10 cellular contexts compared by ENCODE assay signal in the genomic region with DNA sequence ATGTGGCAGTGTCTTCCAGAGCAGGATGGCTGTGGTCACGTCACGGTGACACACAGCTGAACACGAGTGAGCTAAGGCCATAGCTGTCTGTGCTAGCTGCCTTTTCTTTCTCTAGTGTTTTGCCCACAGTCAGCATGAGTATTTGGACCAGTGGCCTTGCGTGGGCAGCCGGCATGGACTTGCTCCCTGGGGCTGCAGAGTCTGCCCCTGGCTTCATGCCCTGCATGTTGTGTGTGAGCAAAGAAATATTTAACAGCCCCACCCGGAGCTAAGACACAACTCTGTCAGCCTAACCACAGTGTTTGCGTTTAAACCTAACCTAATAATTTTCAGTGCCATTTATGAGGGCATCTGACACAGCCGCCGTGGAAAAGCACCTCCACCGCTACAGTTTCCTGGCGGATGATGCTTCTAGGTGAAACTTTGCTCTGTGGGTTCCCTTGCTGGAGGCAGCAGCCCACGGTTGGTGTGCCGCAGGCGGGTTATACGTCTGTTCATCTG. TPM values are rescaled to one million over a fixed set of nuclear protein-coding genes. Genes with fewer than 3 reads are reported as not detected.
A peak's percentile ranks its signal among the peaks of the same experiment; 100 is the strongest.
DNase-seq lines count a peak whose midpoint lies in the region; ATAC-seq and TF ChIP-seq lines count a peak whose summit lies in the region.
"Had no signal": no experiment of that assay in that cellular context is flagged by ENCODE, and none has a peak within 500 bp of the region (broad histone marks: within the 10 kb centered on the region; RNA-seq: fewer than 3 reads in every experiment).

No MANE protein-coding gene starts in this region.

- H3K9me3 ChIP-seq in GM23248 (ENCODE audit: low read depth) (no peaks in the 10 kb centered on the region), PC-3 (ENCODE audit: low read length) (no peaks in the 10 kb centered on the region), uterus (no peaks in the 10 kb centered on the region)
- H3K9me3 ChIP-seq in effector memory CD4-positive, alpha-beta T cell (ENCODE audit: control insufficient read depth, low read length) = no peaks in the 10 kb centered on the region

- H3K27me3 ChIP-seq in GM23248 (replicated peaks; ENCODE audit: insufficient read depth) = no peaks in the 10 kb centered on the region
- H3K27me3 ChIP-seq in effector memory CD4-positive, alpha-beta T cell (replicated peaks; ENCODE audit: control insufficient read depth, insufficient read depth, low read length, poor library complexity, severe bottlenecking) = no peaks in the 10 kb centered on the region
- no peaks in the 10 kb centered on the region for H3K27me3 ChIP-seq in PC-3 (ENCODE audit: low read length)
- no peaks in the 10 kb centered on the region for H3K27me3 ChIP-seq in uterus

- H3K4me1 Mint-ChIP-seq in activated CD8-positive, alpha-beta T cell treated with anti-CD3 and anti-CD28 coated beads, Interleukin-2, amount 10 ng/mL, durations not matched to agents 7 days and 5 days (ENCODE audit: low read depth) = peaks cover 55% of the 10 kb centered on the region

- 21 to 23% methylated on average over 15 of the region's 15 CpGs for WGBS in GM23248 (ENCODE audit: low coverage in 1 of 2, low lambda C conversion rate in 2 of 2, missing lambda C conversion rate in 2 of 2), 2 experiments

- no peaks in the 10 kb centered on the region for H3K36me3 ChIP-seq in GM23248 (ENCODE audit: low read depth)
- no peaks in the 10 kb centered on the region for H3K36me3 ChIP-seq in effector memory CD4-positive, alpha-beta T cell (ENCODE audit: control insufficient read depth, insufficient read depth, low read length)
- H3K36me3 ChIP-seq in PC-3 (ENCODE audit: low read depth, low read length) = no peaks in the 10 kb centered on the region
- H3K36me3 ChIP-seq in uterus = no peaks in the 10 kb centered on the region

- CTCF ChIA-PET in activated CD8-positive, alpha-beta T cell treated with anti-CD3 and anti-CD28 coated beads, Interleukin-2, amount 10 ng/mL, durations not matched to agents 7 days and 5 days (lab: Charles Lee) = interaction anchor here (1.0 to 2.8 kb wide), 5 partner anchors 9 to 51 kb away, joined by 3 to 9 read pairs (median 6); no protein-coding TSS in a partner anchor
- CTCF ChIA-PET in PC-3 (lab: Charles Lee) = no interaction called here

- H3F3A ChIP-seq in GM23248 (ENCODE audit: insufficient read depth) = peaks cover 11% of the 10 kb centered on the region
- no peaks in the 10 kb centered on the region for H3F3A ChIP-seq in PC-3 (ENCODE audit: low read length, unreplicated experiment)

- in situ Hi-C loops in GM23248 (cut with MboI) = no loop called here

- H3K4me3 ChIP-seq in GM23248 (peak overlapping the region; percentile 31; the same call in 1 of the 2 replicates), PC-3 (ENCODE audit: low read length) (no peak overlapping the region), uterus (no peak overlapping the region)
- H3K4me3 ChIP-seq in effector memory CD4-positive, alpha-beta T cell (ENCODE audit: insufficient read depth, low read depth, low read length, poor library complexity, severe bottlenecking) = no peak overlapping the region

- peak; percentile 86 for ATAC-seq in activated CD8-positive, alpha-beta T cell treated with anti-CD3 and anti-CD28 coated beads, Interleukin-2, amount 10 ng/mL, durations not matched to agents 7 days and 5 days
- no peak; the same call in 1 of the 2 replicates for ATAC-seq in PC-3

- H3K9ac ChIP-seq in GM23248 = peak overlapping the region; percentile 71
- no peak overlapping the region for H3K9ac ChIP-seq in PC-3 (ENCODE audit: low read length)

- H2AFZ ChIP-seq in GM23248 (peak overlapping the region; percentile 31), PC-3 (ENCODE audit: low read length) (no peak overlapping the region)

- no peaks in the 10 kb centered on the region for H3K27me3 Mint-ChIP-seq in activated CD8-positive, alpha-beta T cell treated with anti-CD3 and anti-CD28 coated beads, Interleukin-2, amount 10 ng/mL, durations not matched to agents 7 days and 5 days (ENCODE audit: low read depth)

- POLR2A ChIA-PET in activated CD8-positive, alpha-beta T cell treated with anti-CD3 and anti-CD28 coated beads, Interleukin-2, amount 10 ng/mL, durations not matched to agents 7 days and 5 days (lab: Charles Lee) = interaction anchor here (3.2 kb wide), 1 partner anchor 12 kb away, joined by 23 read pairs; no protein-coding TSS in a partner anchor
- POLR2A ChIA-PET in PC-3 (lab: Charles Lee; ENCODE audit: unreplicated experiment) = interaction anchor here (0.6 kb wide), 1 partner anchor 34 kb away, joined by 6 read pairs; no protein-coding TSS in a partner anchor

- BruUV-seq in PC-3 (replicated peaks; lab: Mats Ljungman, UMichigan) = no TSS peak

- H3K4me3 Mint-ChIP-seq in activated CD8-positive, alpha-beta T cell treated with anti-CD3 and anti-CD28 coated beads, Interleukin-2, amount 10 ng/mL, durations not matched to agents 7 days and 5 days = peak overlapping the region; percentile 46

- no peak for TF ChIP-seq CTCF in PC-3 (conservative IDR thresholded peaks at IDR 0.05; ENCODE audit: low read depth, low read length)
- no peak for TF ChIP-seq CTCF in uterus (IDR thresholded peaks at IDR 0.05)

- no peaks in the 10 kb centered on the region for H3K9me3 Mint-ChIP-seq in activated CD8-positive, alpha-beta T cell treated with anti-CD3 and anti-CD28 coated beads, Interleukin-2, amount 10 ng/mL, durations not matched to agents 7 days and 5 days (ENCODE audit: insufficient read depth)

- intact Hi-C loops in PC-3 (cut with micrococcal nuclease) (no loop called here), uterus (cut with DNase I; ENCODE audit: low total_unique reads) (no loop called here), posterior vena cava (cut with DNase I) (no loop called here)

- H4K20me1 ChIP-seq in GM23248 (ENCODE audit: insufficient read depth) (no peaks in the 10 kb centered on the region), PC-3 (ENCODE audit: low read length) (no peaks in the 10 kb centered on the region)

- H3K27ac ChIP-seq in GM23248 = peak overlapping the region; percentile 90
- no peak overlapping the region for H3K27ac ChIP-seq in effector memory CD4-positive, alpha-beta T cell (ENCODE audit: insufficient read depth, low read length, poor library complexity, severe bottlenecking)
- H3K27ac ChIP-seq in PC-3 (ENCODE audit: low read length) = no peak overlapping the region
- no peak overlapping the region for H3K27ac ChIP-seq in uterus

- H3K9me2 ChIP-seq in GM23248 (ENCODE audit: insufficient read depth) (no peaks in the 10 kb centered on the region), PC-3 (replicated peaks; ENCODE audit: low read length) (no peaks in the 10 kb centered on the region)

- H3K79me2 ChIP-seq in GM23248 (ENCODE audit: insufficient read depth) (peaks cover 69% of the 10 kb centered on the region), PC-3 (ENCODE audit: low read length) (no peaks in the 10 kb centered on the region)

- peaks cover 25% of the 10 kb centered on the region for H3K4me1 ChIP-seq in GM23248 (ENCODE audit: insufficient read depth)
- H3K4me1 ChIP-seq in effector memory CD4-positive, alpha-beta T cell (ENCODE audit: control insufficient read depth, insufficient read depth, low read length, poor library complexity, severe bottlenecking) = peaks cover 4% of the 10 kb centered on the region
- H3K4me1 ChIP-seq in PC-3 (ENCODE audit: insufficient read depth, low read length) = no peaks in the 10 kb centered on the region
- H3K4me1 ChIP-seq in uterus = peaks cover 0 to 4% of the 10 kb centered on the region in 2 donors

- peaks cover 45% of the 10 kb centered on the region for H3K36me3 Mint-ChIP-seq in activated CD8-positive, alpha-beta T cell treated with anti-CD3 and anti-CD28 coated beads, Interleukin-2, amount 10 ng/mL, durations not matched to agents 7 days and 5 days (ENCODE audit: low read depth)

- peak overlapping the region; percentile 81 for H3K27ac Mint-ChIP-seq in activated CD8-positive, alpha-beta T cell treated with anti-CD3 and anti-CD28 coated beads, Interleukin-2, amount 10 ng/mL, durations not matched to agents 7 days and 5 days

- peak overlapping the region; percentile 78 for H3K4me2 ChIP-seq in GM23248 (ENCODE audit: unreplicated experiment)
- no peak overlapping the region for H3K4me2 ChIP-seq in PC-3 (ENCODE audit: low read length)

- TF ChIP-seq POLR2A in uterus (IDR thresholded peaks at IDR 0.05) = no peak

- peak; percentile 96 for DNase-seq in GM23248
- peak; percentile 77 for DNase-seq in activated CD8-positive, alpha-beta T cell treated with anti-CD3 and anti-CD28 coated beads, Interleukin-2, amount 10 ng/mL, durations not matched to agents 7 days and 5 days
- DNase-seq in effector memory CD4-positive, alpha-beta T cell = peak in 2 of 3 donors; percentile 42 to 46
- peak; percentile 22 to 32 for DNase-seq in stimulated activated CD4-positive, alpha-beta T cell treated with anti-CD3 and anti-CD28 coated beads, Interleukin-4, amount 100 ng/mL, for 48 hours (ENCODE audit: low read depth in 2 of 2)
- DNase-seq in DMS53 (lab: John Stamatoyannopoulos, UW) = no peak
- no peak for DNase-seq in PC-3
- no peak for DNase-seq in uterus
- no peak for DNase-seq in posterior vena cava (ENCODE audit: low spot score)
- DNase-seq: NCI-H1436 had no signal

RNA-seq across cellular contexts. Expression of a gene that starts 14.6 kb away (rescaled TPM):
- total RNA-seq in GM23248 (2014; rRNA removed; shearing (Covaris generic)) = 9.0 and 10.6 TPM in 2 replicates
- polyA plus RNA-seq in GM23248 (2016; fragmentation: Nextera tagmentation; extraction: Ambion mirVana) = 33.7 and 36.8 TPM in 2 replicates
- 10 to 100 TPM; 47.9 to 49.0 TPM for total RNA-seq in activated CD8-positive, alpha-beta T cell treated with anti-CD3 and anti-CD28 coated beads, Interleukin-2, amount 10 ng/mL, durations not matched to agents 7 days and 5 days
- 12.2 and 12.9 TPM in 2 replicates for total RNA-seq in PC-3 (2014; rRNA removed)
- 10 to 100 TPM in 1 of 4 donors, 1 to 10 TPM in 3; 5.6 to 30.5 (median 8.3) TPM for total RNA-seq in uterus
- 10 to 100 TPM; 21.4 to 28.3 TPM for total RNA-seq in posterior vena cava

RNA-seq across cellular contexts. Expression of a gene that starts 58.2 kb away (rescaled TPM):
- total RNA-seq in GM23248 (2014; rRNA removed; shearing (Covaris generic)) = not detected in 2 replicates
- not detected in 2 replicates for polyA plus RNA-seq in GM23248 (2016; fragmentation: Nextera tagmentation; extraction: Ambion mirVana)
- not detected for total RNA-seq in activated CD8-positive, alpha-beta T cell treated with anti-CD3 and anti-CD28 coated beads, Interleukin-2, amount 10 ng/mL, durations not matched to agents 7 days and 5 days
- total RNA-seq in PC-3 (2014; rRNA removed) (not detected in 2 replicates), uterus (not detected), posterior vena cava (not detected)
- total RNA-seq: epithelial cell of proximal tubule had no signal

Comparison
In these comparisons a context has a peak if more than half of its experiments do, and no peak if none do; other contexts are left out.
1. DNase-seq: peak in GM23248 (single experiment), activated CD8-positive, alpha-beta T cell treated with anti-CD3 and anti-CD28 coated beads, Interleukin-2, amount 10 ng/mL, durations not matched to agents 7 days and 5 days (single experiment), effector memory CD4-positive, alpha-beta T cell (2 of 3) and stimulated activated CD4-positive, alpha-beta T cell treated with anti-CD3 and anti-CD28 coated beads, Interleukin-4, amount 100 ng/mL, for 48 hours (2 of 2); none in DMS53 (single experiment), PC-3 (single experiment), uterus (0 of 2) and posterior vena cava (single experiment).